ENCODE assay signal across 11 cellular contexts in genomic region chr22:44676441-44677298, GRCh38. TPM values are rescaled to one million over a fixed set of nuclear protein-coding genes. Genes with fewer than 3 reads are reported as not detected.
DNase-seq lines count a peak whose midpoint lies in the region; ATAC-seq and TF ChIP-seq lines count a peak whose summit lies in the region.
"Had no signal": no experiment of that assay in that cellular context is flagged by ENCODE, and none has a peak within 500 bp of the region (broad histone marks: within the 10 kb centered on the region; RNA-seq: fewer than 3 reads in every experiment).

No MANE protein-coding gene starts in this region.

- H3K4me3 ChIP-seq in MM.1S (ENCODE audit: low read length) (no peak overlapping the region), colonic mucosa (peak overlapping the region; percentile 38), dorsolateral prefrontal cortex (peak overlapping the region in 1 of 59 donors; percentile 12)

- H3K27ac ChIP-seq in MM.1S (ENCODE audit: low read length) (no peak overlapping the region), colonic mucosa (peak overlapping the region; percentile 61), dorsolateral prefrontal cortex (no peak overlapping the region)

- H3K36me3 ChIP-seq in MM.1S (replicated peaks; ENCODE audit: insufficient read depth, low read length), result no peaks in the 10 kb centered on the region
- no peaks in the 10 kb centered on the region for H3K36me3 ChIP-seq in colonic mucosa

- POLR2A ChIA-PET in naive thymus-derived CD8-positive, alpha-beta T cell (lab: Charles Lee), result interaction anchor here (0.7 to 1.3 kb wide), 3 partner anchors 7 to 9 kb away, joined by 3 to 5 read pairs (median 4); no protein-coding TSS in a partner anchor

- no peaks in the 10 kb centered on the region for H4K20me1 ChIP-seq in MM.1S (ENCODE audit: insufficient read depth, low read length)

- H3F3A ChIP-seq in MM.1S (ENCODE audit: insufficient read depth, low read length), result no peaks in the 10 kb centered on the region

- peaks cover 0 to 10% (median 0%) of the 10 kb centered on the region in 5 donors for H3K27me3 Mint-ChIP-seq in naive thymus-derived CD8-positive, alpha-beta T cell

- H3K9me2 ChIP-seq in MM.1S (replicated peaks; ENCODE audit: insufficient read depth, low read length), result no peaks in the 10 kb centered on the region

- H3K9me3 ChIP-seq in MM.1S (replicated peaks; ENCODE audit: insufficient read depth, low read length), result no peaks in the 10 kb centered on the region
- H3K9me3 ChIP-seq in colonic mucosa, result no peaks in the 10 kb centered on the region

- peak overlapping the region in 7 of 10 donors; percentile 27 to 78 (median 53) for H3K27ac Mint-ChIP-seq in naive thymus-derived CD8-positive, alpha-beta T cell

- H3K27me3 ChIP-seq in MM.1S (replicated peaks; ENCODE audit: insufficient read depth, low read length), result peaks cover 85% of the 10 kb centered on the region
- H3K27me3 ChIP-seq in colonic mucosa, result no peaks in the 10 kb centered on the region
- no peaks in the 10 kb centered on the region for H3K27me3 ChIP-seq in dorsolateral prefrontal cortex

- peaks cover 27 to 52% (median 49%) of the 10 kb centered on the region in 4 donors for H3K4me1 Mint-ChIP-seq in naive thymus-derived CD8-positive, alpha-beta T cell

- H3K36me3 Mint-ChIP-seq in naive thymus-derived CD8-positive, alpha-beta T cell, result peaks cover 0 to 2% (median 0%) of the 10 kb centered on the region in 3 donors

- no peaks in the 10 kb centered on the region for H3K9me3 Mint-ChIP-seq in naive thymus-derived CD8-positive, alpha-beta T cell

- DNase-seq in Caki2 (ENCODE audit: low read depth), result peak; percentile 77
- no peak for DNase-seq in MM.1S
- DNase-seq in colonic mucosa, result peak; percentile 82
- DNase-seq in naive thymus-derived CD8-positive, alpha-beta T cell, result no peak
- DNase-seq in DMS153 treated with DMSO at 0.1 percent for 48 hours (lab: John Stamatoyannopoulos, UW; ENCODE audit: unreplicated experiment), result no peak
- no peak for DNase-seq in dorsolateral prefrontal cortex
- DNase-seq in medulla oblongata (ENCODE audit: extremely low spot score), result no peak
- DNase-seq: activated CD8-positive, alpha-beta memory T cell treated with anti-CD3 and anti-CD28 coated beads, Interleukin-2, amount 50 U/mL, for 4 hours; midbrain; NK-92 treated with Interleukin-12 subunit alpha and Interleukin-12 subunit beta, amount 100 ng/mL, for 24 hours had no signal

- no peak for TF ChIP-seq CTCF in MM.1S (IDR thresholded peaks at IDR 0.05; ENCODE audit: low read length)
- no peak for TF ChIP-seq CTCF in colonic mucosa (IDR thresholded peaks at IDR 0.05)
- no peak for TF ChIP-seq CTCF in dorsolateral prefrontal cortex (IDR thresholded peaks at IDR 0.05 in 54 of 56, conservative IDR thresholded peaks at IDR 0.05 in 2 of 56; ENCODE audit: low read depth in 1 of 56, partially characterized antibody in 56 of 56)

- H3K4me1 ChIP-seq in MM.1S (ENCODE audit: low read length) (no peaks in the 10 kb centered on the region), colonic mucosa (peaks cover 6% of the 10 kb centered on the region)

- intact Hi-C loops in colonic mucosa (cut with DNase I) (no loop called here), dorsolateral prefrontal cortex (cut with DNase I) (no loop called here)

- H3K4me2 ChIP-seq in MM.1S (ENCODE audit: low read depth, low read length), result peak overlapping the region; percentile 13; the same call in 1 of the 2 replicates

- H3K79me2 ChIP-seq in MM.1S (ENCODE audit: low read length), result no peaks in the 10 kb centered on the region

- H3K9ac ChIP-seq in MM.1S (ENCODE audit: low read length), result no peak overlapping the region
- H3K9ac ChIP-seq in colonic mucosa (ENCODE audit: low read depth in 2 of 2, low read length in 2 of 2), result peak overlapping the region; percentile 65 to 76

- ATAC-seq in naive thymus-derived CD8-positive, alpha-beta T cell, result peak; percentile 57 to 63
- no peak for ATAC-seq in HG03039 (IDR thresholded peaks at IDR 0.05; ENCODE audit: unreplicated experiment)

- H3K4me3 Mint-ChIP-seq in naive thymus-derived CD8-positive, alpha-beta T cell, result peak overlapping the region; percentile 62 to 81 (median 74)

- H2AFZ ChIP-seq in MM.1S (ENCODE audit: low read length), result no peak overlapping the region

- in situ Hi-C loops in Caki2 (cut with HindIII; ENCODE audit: low pct_unique_long_range_greater_than_20kb, low sequenced_read_pairs), result no loop called here

RNA-seq across cellular contexts. Expression of gene PRR5, which starts 25.3 kb away (rescaled TPM):
- 51.9 and 65.0 TPM in 2 replicates for total RNA-seq in Caki2 (2014; rRNA removed; shearing (Covaris generic); ENCODE audit: low replicate concordance)
- total RNA-seq in colonic mucosa (10 to 100 TPM; 21.2 to 45.8 TPM), dorsolateral prefrontal cortex (10 to 100 TPM in 116 of 120 experiments, 1 to 10 TPM in 4; 5.1 to 39.4 (median 15.4) TPM)
- total RNA-seq in naive thymus-derived CD8-positive, alpha-beta T cell, result 10 to 100 TPM; 85.3 to 86.3 TPM
- polyA plus RNA-seq in naive thymus-derived CD8-positive, alpha-beta T cell, result 100 to 1,000 TPM in 1 of 3 donors, 10 to 100 TPM in 2; 75.2 to 107 (median 83.3) TPM

Comparison
In these comparisons a context has a peak if more than half of its experiments do, and no peak if none do; other contexts are left out.
1. DNase-seq: peak in Caki2 (single experiment) and colonic mucosa (single experiment); none in MM.1S (single experiment), naive thymus-derived CD8-positive, alpha-beta T cell (0 of 10), DMS153 treated with DMSO at 0.1 percent for 48 hours (single experiment), dorsolateral prefrontal cortex (0 of 10) and medulla oblongata (single experiment).